Comparison of ENCODE assay signal across 8 cellular contexts in genomic region chr5:157575096-157575872, GRCh38. TPM values are rescaled to one million over a fixed set of nuclear protein-coding genes. Genes with fewer than 3 reads are reported as not detected.
A peak's percentile ranks its signal among the peaks of the same experiment; 100 is the strongest.
DNase-seq lines count a peak whose midpoint lies in the region; ATAC-seq and TF ChIP-seq lines count a peak whose summit lies in the region.

TSS of gene ADAM19 (minus strand) at chr5:157575775. CDS start at chr5:157575696, 79 bp downstream.

- H3K9me3 Mint-ChIP-seq in activated naive CD4-positive, alpha-beta T cell treated with anti-CD3 and anti-CD28 coated beads, Interleukin-2, amount 50 U/mL, for 24 hours, result no peaks in the 10 kb centered on the region

- ATAC-seq in DND-41 (ENCODE audit: insufficient read depth, low read depth) (peak; percentile 90), HG02610 (IDR thresholded peaks at IDR 0.05; ENCODE audit: unreplicated experiment) (peak; percentile 49), Right ventricle myocardium inferior (peak; percentile 90), HG03571 (IDR thresholded peaks at IDR 0.05; ENCODE audit: unreplicated experiment) (no peak)

- H3K27ac ChIP-seq in DND-41 (ENCODE audit: low read length) (peak within 1 kb of the TSS; percentile 46; the same call in 1 of the 2 replicates), parathyroid adenoma (no peak within 1 kb of the TSS)

- DNase-seq in DND-41 (peak; percentile 70), RPMI8226 (peak; percentile 32), Right ventricle myocardium inferior (ENCODE audit: missing footprints) (peak; percentile 85)
- DNase-seq in NK-92 treated with Interleukin-12 subunit alpha and Interleukin-12 subunit beta, amount 100 ng/mL, for 24 hours (lab: John Stamatoyannopoulos, UW), result no peak

- peaks cover 5% of the 10 kb centered on the region; the same call in 1 of the 2 replicates for H4K20me1 ChIP-seq in DND-41 (ENCODE audit: insufficient read depth, low read length)

- H3K27me3 ChIP-seq in DND-41 (ENCODE audit: insufficient read depth, low read length, poor library complexity), result peaks cover 5% of the 10 kb centered on the region
- H3K27me3 ChIP-seq in parathyroid adenoma (ENCODE audit: control insufficient read depth, insufficient read depth, low read length), result no peaks in the 10 kb centered on the region

- H2AFZ ChIP-seq in DND-41 (ENCODE audit: low read depth, low read length) (peak within 1 kb of the TSS; percentile 87), parathyroid adenoma (peak within 1 kb of the TSS; percentile 97)

- H3K36me3 Mint-ChIP-seq in activated naive CD4-positive, alpha-beta T cell treated with anti-CD3 and anti-CD28 coated beads, Interleukin-2, amount 50 U/mL, for 24 hours, result no peaks in the 10 kb centered on the region

- H3K4me1 Mint-ChIP-seq in activated naive CD4-positive, alpha-beta T cell treated with anti-CD3 and anti-CD28 coated beads, Interleukin-2, amount 50 U/mL, for 24 hours, result peaks cover 30% of the 10 kb centered on the region

- H3K4me3 ChIP-seq in DND-41 (ENCODE audit: low read depth in 1 of 2, low read length in 2 of 2) (peak within 1 kb of the TSS; percentile 42 to 82), parathyroid adenoma (ENCODE audit: low read depth, low read length) (peak within 1 kb of the TSS; percentile 57)

- H3K4me1 ChIP-seq in DND-41 (ENCODE audit: insufficient read depth, low read length) (peaks cover 19% of the 10 kb centered on the region), parathyroid adenoma (no peaks in the 10 kb centered on the region)

- H3K4me2 ChIP-seq in DND-41 (ENCODE audit: insufficient read depth, low read length) (peak within 1 kb of the TSS; percentile 96), parathyroid adenoma (ENCODE audit: low read length) (peak within 1 kb of the TSS; percentile 87)

- H3K9ac ChIP-seq in DND-41 (ENCODE audit: low read depth, low read length) (peak within 1 kb of the TSS; percentile 62), parathyroid adenoma (no peak within 1 kb of the TSS)

- H3K79me2 ChIP-seq in DND-41 (ENCODE audit: insufficient read depth, low read length), result 0 out of 2 replicates have a peak, but pooled peaks cover 4% of the 10 kb centered on the region
- no peaks in the 10 kb centered on the region for H3K79me2 ChIP-seq in parathyroid adenoma

- H3K27me3 Mint-ChIP-seq in activated naive CD4-positive, alpha-beta T cell treated with anti-CD3 and anti-CD28 coated beads, Interleukin-2, amount 50 U/mL, for 24 hours, result peaks cover 6% of the 10 kb centered on the region

- intact Hi-C loops in Right ventricle myocardium inferior (cut with DNase I), result loop anchor here (5.0 kb wide), 1 partner anchor 53 kb away; no protein-coding TSS in a partner anchor

- H3K9me3 ChIP-seq in DND-41 (ENCODE audit: insufficient read depth, low read length, severe bottlenecking) (no peaks in the 10 kb centered on the region), parathyroid adenoma (ENCODE audit: control insufficient read depth, low read length) (no peaks in the 10 kb centered on the region)

- peak within 1 kb of the TSS; percentile 87 for H3K27ac Mint-ChIP-seq in activated naive CD4-positive, alpha-beta T cell treated with anti-CD3 and anti-CD28 coated beads, Interleukin-2, amount 50 U/mL, for 24 hours

- TF ChIP-seq CTCF in DND-41 (IDR thresholded peaks at IDR 0.05; ENCODE audit: borderline replicate concordance, extremely low read depth, low read length, poor library complexity, severe bottlenecking) (no peak), parathyroid adenoma (IDR thresholded peaks at IDR 0.05) (no peak)

- H3K4me3 Mint-ChIP-seq in activated naive CD4-positive, alpha-beta T cell treated with anti-CD3 and anti-CD28 coated beads, Interleukin-2, amount 50 U/mL, for 24 hours, result peak within 1 kb of the TSS; percentile 99

- H3K36me3 ChIP-seq in DND-41 (ENCODE audit: insufficient read depth, low read length) (no peaks in the 10 kb centered on the region), parathyroid adenoma (ENCODE audit: control insufficient read depth, insufficient read depth, low read length) (no peaks in the 10 kb centered on the region)

RNA-seq across cellular contexts. Expression of gene ADAM19, which starts in this region (rescaled TPM):
- total RNA-seq in Right ventricle myocardium inferior, result 11.3 TPM
